ENCODE assay signal across 8 cellular contexts in genomic region chr1:19113362-19114092, GRCh38.
DNase-seq lines count a peak whose midpoint lies in the region; ATAC-seq and TF ChIP-seq lines count a peak whose summit lies in the region.

No MANE protein-coding gene starts in this region.

- H3K4me3 ChIP-seq in foreskin fibroblast (ENCODE audit: low read depth in 1 of 2, low read length in 2 of 2): no peak overlapping the region

- no peak for ATAC-seq in HG03095 (IDR thresholded peaks at IDR 0.05; ENCODE audit: unreplicated experiment)

- TF ChIP-seq CTCF in foreskin fibroblast (IDR thresholded peaks at IDR 0.05; ENCODE audit: low read depth, low read length): peak; percentile 57

- DNase-seq in NCI-H748 (lab: John Stamatoyannopoulos, UW; ENCODE audit: unreplicated experiment): peak; percentile 2
- DNase-seq in NCI-H748 treated with DMSO at 0.1 percent for 48 hours (lab: John Stamatoyannopoulos, UW): no peak
- DNase-seq in M059J (ENCODE audit: low read depth): peak; percentile 51
- DNase-seq in activated CD4-positive, alpha-beta T cell treated with anti-CD3 and anti-CD28 coated beads, Interleukin-2, amount 50 U/mL, for 48 hours: peak; percentile 29 to 32
- peak in 1 of 2 donors; percentile 34 for DNase-seq in foreskin fibroblast
- peak; percentile 32 to 44 for DNase-seq in stimulated activated CD4-positive, alpha-beta T cell treated with anti-CD3 and anti-CD28 coated beads, Interleukin-2, amount 100 ng/mL, for 24 hours
- DNase-seq in ureter (ENCODE audit: low spot score): no peak

Comparison
In these comparisons a context has a peak if more than half of its experiments do, and no peak if none do; other contexts are left out.
1. DNase-seq: peak in NCI-H748 (single experiment), M059J (single experiment), activated CD4-positive, alpha-beta T cell treated with anti-CD3 and anti-CD28 coated beads, Interleukin-2, amount 50 U/mL, for 48 hours (2 of 2) and stimulated activated CD4-positive, alpha-beta T cell treated with anti-CD3 and anti-CD28 coated beads, Interleukin-2, amount 100 ng/mL, for 24 hours (2 of 2); none in NCI-H748 treated with DMSO at 0.1 percent for 48 hours (single experiment) and ureter (single experiment).